In the genomic region with DNA sequence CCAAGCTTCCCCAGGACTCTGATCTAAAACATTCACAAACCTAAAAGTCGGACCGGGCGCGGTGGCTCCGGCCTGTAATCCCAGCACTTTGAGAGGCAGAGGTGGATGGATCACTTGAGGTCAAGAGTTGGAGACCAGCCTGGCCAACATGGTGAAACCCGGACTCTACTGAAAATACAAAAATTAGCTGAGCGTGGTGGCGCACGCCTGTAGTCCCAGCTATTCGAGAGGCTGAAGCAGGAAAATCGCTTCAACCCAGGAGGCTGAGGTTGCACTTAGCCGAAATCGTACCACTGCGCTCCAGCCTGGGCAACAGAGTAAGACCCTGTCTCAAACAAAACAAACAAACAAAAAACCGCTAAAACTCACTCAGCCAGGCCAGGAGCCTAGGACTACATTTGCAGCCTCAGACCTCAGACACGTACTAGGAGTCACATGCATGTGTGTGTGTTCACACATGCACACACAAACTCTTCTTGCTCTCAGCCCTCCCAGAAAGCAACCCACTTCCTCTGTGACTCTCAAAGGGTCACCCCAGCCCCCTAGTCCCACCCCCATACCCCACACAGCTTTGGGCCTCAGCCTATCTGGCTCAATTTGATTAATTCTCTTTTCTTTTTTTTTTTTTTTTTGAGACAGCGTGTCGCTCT, we compare ENCODE assay signal across 9 cellular contexts. TPM values are rescaled to one million over a fixed set of nuclear protein-coding genes. Genes with fewer than 3 reads are reported as not detected.
A peak's percentile ranks its signal among the peaks of the same experiment; 100 is the strongest.
DNase-seq lines count a peak whose midpoint lies in the region; ATAC-seq and TF ChIP-seq lines count a peak whose summit lies in the region.
"Had no signal": no experiment of that assay in that cellular context is flagged by ENCODE, and none has a peak within 500 bp of the region (broad histone marks: within the 10 kb centered on the region; RNA-seq: fewer than 3 reads in every experiment).

No MANE protein-coding gene starts in this region.

- no peaks in the 10 kb centered on the region for H3K9me3 Mint-ChIP-seq in dendritic cell treated with granulocyte-macrophage colony-stimulating factor and Interleukin-4, amounts not matched to agents 40 ng/mL and 50 ng/mL, for 4 days

- H3K4me1 Mint-ChIP-seq in dendritic cell treated with granulocyte-macrophage colony-stimulating factor and Interleukin-4, amounts not matched to agents 40 ng/mL and 50 ng/mL, for 4 days (ENCODE audit: low read depth): peaks cover 34% of the 10 kb centered on the region

- peak overlapping the region; percentile 53 for H2AFZ ChIP-seq in neuron (ENCODE audit: low read depth, low read length)

- DNase-seq in NCI-H2081 (lab: John Stamatoyannopoulos, UW) (no peak), dorsolateral prefrontal cortex (no peak), T1000 (lab: John Stamatoyannopoulos, UW) (no peak)
- DNase-seq: NCI-H2171 had no signal

- H3K36me3 Mint-ChIP-seq in dendritic cell treated with granulocyte-macrophage colony-stimulating factor and Interleukin-4, amounts not matched to agents 40 ng/mL and 50 ng/mL, for 4 days (ENCODE audit: low read depth): no peaks in the 10 kb centered on the region

- H3K9ac ChIP-seq in BLaER1 treated with 17β-estradiol and CSF1 and Interleukin-3, amounts not matched to agents 10 nM and 100 nM: peak overlapping the region in 7 of 11 experiments; percentile 59 to 95 (median 88); a peak in 10 of 22 replicates
- H3K9ac ChIP-seq in HUES64 (ENCODE audit: low read depth, low read length): no peak overlapping the region

- peaks cover 0 to 25% (median 13%) of the 10 kb centered on the region in 11 experiments; a peak in 13 of 22 replicates for H4K20me1 ChIP-seq in BLaER1 treated with 17β-estradiol and CSF1 and Interleukin-3, amounts not matched to agents 10 nM and 100 nM

- no peak overlapping the region for H3K27ac Mint-ChIP-seq in dendritic cell treated with granulocyte-macrophage colony-stimulating factor and Interleukin-4, amounts not matched to agents 40 ng/mL and 50 ng/mL, for 4 days

- peaks cover 0 to 5% (median 0%) of the 10 kb centered on the region in 11 experiments; a peak in 3 of 22 replicates for H3K36me3 ChIP-seq in BLaER1 treated with 17β-estradiol and CSF1 and Interleukin-3, amounts not matched to agents 10 nM and 100 nM
- H3K36me3 ChIP-seq in HUES64 (ENCODE audit: insufficient read depth, low read length): peaks cover 25% of the 10 kb centered on the region
- peaks cover 22% of the 10 kb centered on the region for H3K36me3 ChIP-seq in neuron (ENCODE audit: insufficient read depth, low read length)

- no peaks in the 10 kb centered on the region for H3K9me3 ChIP-seq in BLaER1 treated with 17β-estradiol and CSF1 and Interleukin-3, amounts not matched to agents 10 nM and 100 nM (replicated peaks in 1 of 11)
- H3K9me3 ChIP-seq in HUES64 (ENCODE audit: insufficient read depth, low read depth, low read length) (no peaks in the 10 kb centered on the region), neuron (ENCODE audit: low read length) (no peaks in the 10 kb centered on the region)

- peak overlapping the region in 7 of 11 experiments; percentile 4 to 92 (median 42); a peak in 10 of 22 replicates for H3K27ac ChIP-seq in BLaER1 treated with 17β-estradiol and CSF1 and Interleukin-3, amounts not matched to agents 10 nM and 100 nM
- H3K27ac ChIP-seq in HUES64 (ENCODE audit: low read depth, low read length) (no peak overlapping the region), dorsolateral prefrontal cortex (peak overlapping the region in 1 of 59 donors; percentile 8)

- peaks cover 20 to 46% (median 42%) of the 10 kb centered on the region in 10 experiments for H3K4me1 ChIP-seq in BLaER1 treated with 17β-estradiol and CSF1 and Interleukin-3, amounts not matched to agents 10 nM and 100 nM
- H3K4me1 ChIP-seq in HUES64 (ENCODE audit: insufficient read depth, low read length) (no peaks in the 10 kb centered on the region), neuron (ENCODE audit: insufficient read depth, low read length) (peaks cover 8% of the 10 kb centered on the region)

- intact Hi-C loops in dendritic cell treated with granulocyte-macrophage colony-stimulating factor and Interleukin-4, amounts not matched to agents 40 ng/mL and 50 ng/mL, for 4 days (cut with micrococcal nuclease): no loop called here
- intact Hi-C loops in dorsolateral prefrontal cortex (cut with DNase I): no loop called here

- peaks cover 56% of the 10 kb centered on the region for H3K27me3 Mint-ChIP-seq in dendritic cell treated with granulocyte-macrophage colony-stimulating factor and Interleukin-4, amounts not matched to agents 40 ng/mL and 50 ng/mL, for 4 days

- peak overlapping the region; percentile 83 to 97 (median 88) for H3K4me3 ChIP-seq in BLaER1 treated with 17β-estradiol and CSF1 and Interleukin-3, amounts not matched to agents 10 nM and 100 nM
- H3K4me3 ChIP-seq in HUES64 (ENCODE audit: low read length): peak overlapping the region; percentile 100
- H3K4me3 ChIP-seq in neuron (ENCODE audit: low read length): peak overlapping the region; percentile 43
- H3K4me3 ChIP-seq in dorsolateral prefrontal cortex: peak overlapping the region in 10 of 59 donors; percentile 12 to 63 (median 50)

- H3K27me3 ChIP-seq in BLaER1 treated with 17β-estradiol and CSF1 and Interleukin-3, amounts not matched to agents 10 nM and 100 nM: no peaks in the 10 kb centered on the region
- H3K27me3 ChIP-seq in HUES64 (ENCODE audit: insufficient read depth, low read length) (no peaks in the 10 kb centered on the region), neuron (ENCODE audit: insufficient read depth, low read length) (no peaks in the 10 kb centered on the region), dorsolateral prefrontal cortex (peaks cover 0 to 51% (median 23%) of the 10 kb centered on the region in 45 donors)

- H3K4me2 ChIP-seq in BLaER1 treated with 17β-estradiol and CSF1 and Interleukin-3, amounts not matched to agents 10 nM and 100 nM: peak overlapping the region; percentile 73 to 99 (median 95)

- WGBS in HUES64: 94% methylated on average over 18 of the region's 18 CpGs

- peak overlapping the region; percentile 71 for H3K4me3 Mint-ChIP-seq in dendritic cell treated with granulocyte-macrophage colony-stimulating factor and Interleukin-4, amounts not matched to agents 40 ng/mL and 50 ng/mL, for 4 days

- ATAC-seq in HG02571 (IDR thresholded peaks at IDR 0.05; ENCODE audit: unreplicated experiment): no peak

- no peak for TF ChIP-seq CTCF in dorsolateral prefrontal cortex (IDR thresholded peaks at IDR 0.05 in 54 of 56, conservative IDR thresholded peaks at IDR 0.05 in 2 of 56; ENCODE audit: low read depth in 1 of 56, partially characterized antibody in 56 of 56)

RNA-seq across cellular contexts. Expression of gene NOTCH3, which starts 0.7 kb away (rescaled TPM):
- polyA plus RNA-seq in HUES64 (2013, experiment 1 of 2): 52.5 TPM
- 56.0 TPM for polyA plus RNA-seq in HUES64 (2013, experiment 2 of 2)
- 10 to 100 TPM in 119 of 120 experiments, 1 to 10 TPM in 1; 9.9 to 79.9 (median 27.6) TPM for total RNA-seq in dorsolateral prefrontal cortex

RNA-seq across cellular contexts. Expression of gene EPHX3, which starts 30.7 kb away (rescaled TPM):
- 12.0 TPM for polyA plus RNA-seq in HUES64 (2013, experiment 1 of 2)
- 12.4 TPM for polyA plus RNA-seq in HUES64 (2013, experiment 2 of 2)
- 1 to 10 TPM in 1 of 120 experiments, under 1 TPM in 39, not detected in 80; 0.20 to 1.3 (median 0.42) TPM for total RNA-seq in dorsolateral prefrontal cortex
